ENCODE assay signal across 1 cellular context in genomic region chr22:34851918-34852662, GRCh38.
TF ChIP-seq lines count a peak whose summit lies in the region.

No MANE protein-coding gene starts in this region.

TF ChIP-seq in H1, 55 proteins besides CTCF, POLR2A, EP300 and RAD21 (continued from another document):
- no peak for TF ChIP-seq SP1 (IDR thresholded peaks at IDR 0.05; ENCODE audit: low read depth, low read length)
- TF ChIP-seq TBP (IDR thresholded peaks at IDR 0.05; ENCODE audit: low read depth, low read length): no peak
- TF ChIP-seq SIN3A (conservative IDR thresholded peaks at IDR 0.05 in 1 of 2, IDR thresholded peaks at IDR 0.05 in 1 of 2; ENCODE audit: low read depth in 1 of 2, low read length in 2 of 2): no peak
